10 cellular contexts compared by ENCODE assay signal in the genomic region with DNA sequence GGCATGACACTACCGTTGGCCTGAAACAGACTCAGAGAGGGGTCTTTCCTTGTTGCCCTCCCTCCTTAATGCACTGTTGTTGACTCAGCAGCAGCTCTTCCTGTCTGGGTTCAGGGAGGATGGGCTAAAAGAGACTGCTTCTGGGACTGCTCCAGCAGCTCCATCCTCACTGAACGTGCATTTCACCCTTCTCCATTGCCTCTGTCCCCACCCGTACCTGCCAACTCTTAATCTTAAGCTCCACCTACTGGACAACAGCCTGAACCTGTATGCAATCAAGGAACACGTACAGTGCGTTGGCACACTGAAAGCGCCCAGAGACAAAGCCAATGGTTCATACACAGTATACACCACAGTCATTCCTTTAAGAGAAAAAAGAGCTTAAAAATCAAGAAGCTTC.
A peak's percentile ranks its signal among the peaks of the same experiment; 100 is the strongest.
DNase-seq lines count a peak whose midpoint lies in the region; ATAC-seq and TF ChIP-seq lines count a peak whose summit lies in the region.
"Had no signal": no experiment of that assay in that cellular context is flagged by ENCODE, and none has a peak within 500 bp of the region (broad histone marks: within the 10 kb centered on the region; RNA-seq: fewer than 3 reads in every experiment).

No MANE protein-coding gene starts in this region.

- peaks cover 17% of the 10 kb centered on the region for H3K36me3 Mint-ChIP-seq in dendritic cell treated with granulocyte-macrophage colony-stimulating factor and Interleukin-4, amounts not matched to agents 40 ng/mL and 50 ng/mL, for 4 days (ENCODE audit: low read depth)
- H3K36me3 Mint-ChIP-seq in progenitor cell of endocrine pancreas (ENCODE audit: insufficient read depth): peaks cover 2% of the 10 kb centered on the region

- intact Hi-C loops in dendritic cell treated with granulocyte-macrophage colony-stimulating factor and Interleukin-4, amounts not matched to agents 40 ng/mL and 50 ng/mL, for 4 days (cut with micrococcal nuclease): no loop called here

- peaks cover 15% of the 10 kb centered on the region for H3K9me3 Mint-ChIP-seq in dendritic cell treated with granulocyte-macrophage colony-stimulating factor and Interleukin-4, amounts not matched to agents 40 ng/mL and 50 ng/mL, for 4 days
- peaks cover 7% of the 10 kb centered on the region for H3K9me3 Mint-ChIP-seq in progenitor cell of endocrine pancreas (ENCODE audit: low read depth)
- H3K9me3 Mint-ChIP-seq: activated T-helper 17 cell treated with anti-CD3 and anti-CD28 coated beads, Interleukin-2, amount 50 U/mL, for 72 hours had no signal

- H3K27me3 ChIP-seq in brain microvascular endothelial cell (replicated peaks): no peaks in the 10 kb centered on the region

- ATAC-seq in HG02759 (IDR thresholded peaks at IDR 0.05; ENCODE audit: unreplicated experiment): no peak
- ATAC-seq: activated T-helper 17 cell treated with anti-CD3 and anti-CD28 coated beads, Interleukin-2, amount 50 U/mL, for 72 hours had no signal

- H3K4me3 ChIP-seq in brain microvascular endothelial cell (ENCODE audit: low read depth, low read length): no peak overlapping the region

- peak; percentile 60 for TF ChIP-seq CTCF in progenitor cell of endocrine pancreas (IDR thresholded peaks at IDR 0.05; ENCODE audit: unreplicated experiment)
- TF ChIP-seq CTCF in brain microvascular endothelial cell (IDR thresholded peaks at IDR 0.05; ENCODE audit: low read depth, low read length, missing control alignments): no peak

- in situ Hi-C loops in brain microvascular endothelial cell (cut with HindIII; ENCODE audit: low pct_ligation_motif_present, low sequenced_read_pairs): no loop called here

- H3K4me3 Mint-ChIP-seq in dendritic cell treated with granulocyte-macrophage colony-stimulating factor and Interleukin-4, amounts not matched to agents 40 ng/mL and 50 ng/mL, for 4 days: no peak overlapping the region
- no peak overlapping the region for H3K4me3 Mint-ChIP-seq in progenitor cell of endocrine pancreas (ENCODE audit: low read depth)
- H3K4me3 Mint-ChIP-seq: activated T-helper 17 cell treated with anti-CD3 and anti-CD28 coated beads, Interleukin-2, amount 50 U/mL, for 72 hours had no signal

- H3K27me3 Mint-ChIP-seq in dendritic cell treated with granulocyte-macrophage colony-stimulating factor and Interleukin-4, amounts not matched to agents 40 ng/mL and 50 ng/mL, for 4 days: peaks cover 8% of the 10 kb centered on the region
- peaks cover 18% of the 10 kb centered on the region for H3K27me3 Mint-ChIP-seq in progenitor cell of endocrine pancreas

- H3K4me1 Mint-ChIP-seq in dendritic cell treated with granulocyte-macrophage colony-stimulating factor and Interleukin-4, amounts not matched to agents 40 ng/mL and 50 ng/mL, for 4 days (ENCODE audit: low read depth): peaks cover 41% of the 10 kb centered on the region
- peaks cover 8% of the 10 kb centered on the region for H3K4me1 Mint-ChIP-seq in progenitor cell of endocrine pancreas (ENCODE audit: low read depth)
- H3K4me1 Mint-ChIP-seq: activated T-helper 17 cell treated with anti-CD3 and anti-CD28 coated beads, Interleukin-2, amount 50 U/mL, for 72 hours had no signal

- H3K27ac Mint-ChIP-seq in dendritic cell treated with granulocyte-macrophage colony-stimulating factor and Interleukin-4, amounts not matched to agents 40 ng/mL and 50 ng/mL, for 4 days: peak overlapping the region; percentile 82
- no peak overlapping the region for H3K27ac Mint-ChIP-seq in progenitor cell of endocrine pancreas
- H3K27ac Mint-ChIP-seq: activated T-helper 17 cell treated with anti-CD3 and anti-CD28 coated beads, Interleukin-2, amount 50 U/mL, for 72 hours had no signal

- no peaks in the 10 kb centered on the region for H3K36me3 ChIP-seq in brain microvascular endothelial cell (replicated peaks)

- H3K27ac ChIP-seq in brain microvascular endothelial cell: no peak overlapping the region

- DNase-seq in NCI-H2227 (lab: John Stamatoyannopoulos, UW; ENCODE audit: unreplicated experiment) (peak; percentile 42), NCI-H2227 treated with DMSO at 0.1 percent for 48 hours (lab: John Stamatoyannopoulos, UW) (no peak), NCI-H345 (lab: John Stamatoyannopoulos, UW) (peak; percentile 59), progenitor cell of endocrine pancreas (ENCODE audit: low spot score, unreplicated experiment) (no peak), NK-92 (lab: John Stamatoyannopoulos, UW; ENCODE audit: unreplicated experiment) (no peak), brain microvascular endothelial cell (no peak)
- DNase-seq: NCI-H146 had no signal

Comparison
In these comparisons a context has a peak if more than half of its experiments do, and no peak if none do; other contexts are left out.
1. DNase-seq: peak in NCI-H2227 (single experiment) and NCI-H345 (single experiment); none in NCI-H2227 treated with DMSO at 0.1 percent for 48 hours (single experiment), progenitor cell of endocrine pancreas (single experiment), NK-92 (single experiment) and brain microvascular endothelial cell (single experiment).